Comparison of ENCODE assay signal across 3 cellular contexts in the genomic region with DNA sequence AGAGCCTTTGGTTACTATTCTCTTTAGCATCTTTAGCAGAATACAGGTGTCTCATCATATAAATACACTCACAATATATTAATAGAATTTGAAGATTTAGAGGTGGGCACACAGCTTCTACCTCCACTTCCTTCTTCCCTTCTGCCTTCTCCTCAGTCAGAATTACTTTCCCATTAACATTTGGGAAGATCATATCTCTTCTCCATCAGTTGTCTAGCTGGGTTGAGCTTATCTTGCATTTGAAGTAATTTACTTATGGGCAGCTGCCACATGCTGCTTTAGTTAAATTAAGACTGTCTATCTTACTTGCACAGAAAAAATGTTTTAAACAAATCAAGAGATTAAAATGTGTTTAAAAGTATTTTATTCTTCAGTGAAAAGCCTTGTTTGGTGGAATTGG.
"Had no signal": no experiment of that assay in that cellular context is flagged by ENCODE, and none has a peak within 500 bp of the region (broad histone marks: within the 10 kb centered on the region; RNA-seq: fewer than 3 reads in every experiment).

No MANE protein-coding gene starts in this region.

- ATAC-seq: GM12878 had no signal

- DNase-seq: GDM1, GF-D8 had no signal

- H3K4me3 ChIP-seq: GM12878 had no signal
